ENCODE assay signal across 7 cellular contexts in the genomic region with DNA sequence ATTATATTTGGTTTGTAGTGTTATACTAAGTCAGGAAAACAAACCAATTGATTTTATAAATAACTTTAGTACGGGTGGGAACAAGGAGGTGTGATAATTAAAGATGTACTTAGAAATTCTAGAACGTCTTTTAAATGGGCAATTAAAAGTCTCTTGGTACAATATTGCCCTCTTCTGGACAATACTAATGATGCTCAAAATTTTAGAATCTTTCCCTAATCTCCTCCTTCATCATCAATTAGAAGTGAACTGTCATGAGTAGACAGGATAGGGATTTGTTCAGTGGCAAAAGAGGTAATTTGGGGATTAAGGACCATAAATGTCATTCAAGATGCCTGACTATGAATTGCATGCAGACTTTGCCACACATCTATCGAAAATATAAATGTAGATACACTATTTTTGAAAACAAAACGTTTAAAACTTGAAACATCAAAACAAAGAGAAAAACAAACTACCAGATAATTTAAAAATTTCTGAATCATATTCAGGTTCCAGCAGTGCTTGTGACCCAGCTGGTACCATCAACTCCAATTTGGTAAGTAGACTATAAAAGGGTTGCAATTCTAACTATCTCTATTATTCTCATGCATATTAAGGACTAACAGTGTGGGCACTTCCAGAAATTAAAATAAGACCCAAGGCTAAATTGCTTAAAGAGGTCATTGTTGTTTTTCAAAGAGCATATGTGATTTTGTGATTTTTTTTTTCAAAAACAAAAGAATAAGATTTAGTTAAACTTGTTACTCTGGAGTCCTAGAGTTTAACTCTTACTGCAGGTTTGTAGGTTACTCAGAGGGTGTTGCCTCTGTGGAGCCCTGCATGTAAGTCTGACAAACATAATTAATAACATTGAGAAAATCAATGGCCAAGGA.
DNase-seq lines count a peak whose midpoint lies in the region; ATAC-seq, FAIRE-seq and TF ChIP-seq lines count a peak whose summit lies in the region.

No MANE protein-coding gene starts in this region.

- in situ Hi-C loops in HepG2 (cut with HindIII; ENCODE audit: extremely low pct_ligation_motif_present, low pct_unique_long_range_greater_than_20kb): loop anchor here (5.0 kb wide), 1 partner anchor 191 kb away; no protein-coding TSS in a partner anchor

- H3K9me3 ChIP-seq in ascending aorta: no peaks in the 10 kb centered on the region
- H3K9me3 ChIP-seq in HepG2 (ENCODE audit: low read length): no peaks in the 10 kb centered on the region

- TF ChIP-seq RAD21 in HepG2 (CRISPR knock-in tag; IDR thresholded peaks at IDR 0.05): no peak

- no peaks in the 10 kb centered on the region for H3K36me3 ChIP-seq in ascending aorta
- no peaks in the 10 kb centered on the region for H3K36me3 ChIP-seq in HepG2 (replicated peaks in 1 of 2; ENCODE audit: control insufficient read depth in 1 of 2, insufficient read depth in 2 of 2, low read length in 2 of 2)

- no peak for TF ChIP-seq POLR2A in HepG2 (IDR thresholded peaks at IDR 0.05; ENCODE audit: insufficient read depth in 1 of 2, low read depth in 2 of 2, low read length in 2 of 2)

- WGBS in HepG2 (ENCODE audit: low lambda C conversion rate): 20% methylated on average over 4 of the region's 4 CpGs

- H3K4me3 ChIP-seq in ascending aorta (no peak overlapping the region), HepG2 (replicated peaks in 1 of 3; ENCODE audit: insufficient read depth in 1 of 3, low read depth in 2 of 3, low read length in 3 of 3) (no peak overlapping the region)

- no TSS peak for BruUV-seq in HepG2 (replicated peaks; lab: Mats Ljungman, UMichigan)

- POLR2A ChIA-PET in HepG2 (lab: Yijun Ruan, JAX): no interaction called here

- H3K79me2 ChIP-seq in HepG2 (ENCODE audit: insufficient read depth, low read length): no peaks in the 10 kb centered on the region

- CTCF ChIA-PET in HepG2 (lab: Yijun Ruan, JAX; ENCODE audit: low intra/inter-chr PET ratio, low total read pairs): interaction anchor here (0.8 to 1.7 kb wide), 4 partner anchors 191 to 314 kb away, joined by 4 to 6 read pairs (median 6); no protein-coding TSS in a partner anchor

- H3K27ac ChIP-seq in ascending aorta (no peak overlapping the region), HepG2 (ENCODE audit: extremely low read length, insufficient read depth, low read length) (no peak overlapping the region)

- TF ChIP-seq CTCF in GM12872 (IDR thresholded peaks at IDR 0.05; ENCODE audit: insufficient read depth, low read depth, low read length) (peak; percentile 28; the same call in 1 of the 3 replicates), ascending aorta (IDR thresholded peaks at IDR 0.05) (peak; percentile 30 to 59 (median 35)), HepG2 (CRISPR knock-in tag; IDR thresholded peaks at IDR 0.05) (peak; percentile 35; the same call in 1 of the 2 replicates)

- DNase-seq in NCI-H1694 (lab: John Stamatoyannopoulos, UW) (peak; percentile 12), ascending aorta (ENCODE audit: low spot score in 2 of 2) (no peak), HepG2 (ENCODE audit: low spot score) (no peak), AG08396 (ENCODE audit: low spot score) (no peak)

- H3K27me3 ChIP-seq in ascending aorta: no peaks in the 10 kb centered on the region
- H3K27me3 ChIP-seq in HepG2 (ENCODE audit: control insufficient read depth in 1 of 2, insufficient read depth in 2 of 2, low read length in 2 of 2): peaks cover 0 to 5% of the 10 kb centered on the region in 2 experiments; a peak in 3 of 5 replicates

- no peak overlapping the region for H3K4me2 ChIP-seq in HepG2 (ENCODE audit: low read depth, low read length)

- H4K20me1 ChIP-seq in HepG2 (ENCODE audit: insufficient read depth, low read length): no peaks in the 10 kb centered on the region

- no peaks in the 10 kb centered on the region for H3K4me1 ChIP-seq in ascending aorta
- no peaks in the 10 kb centered on the region for H3K4me1 ChIP-seq in HepG2 (ENCODE audit: insufficient read depth, low read length)

- no peak overlapping the region for H2AFZ ChIP-seq in HepG2 (ENCODE audit: low read length)

- no peak overlapping the region for H3K9ac ChIP-seq in HepG2 (ENCODE audit: insufficient read depth, low read depth, low read length)

- FAIRE-seq in HepG2 (lab: Jason Lieb, UNC): no peak

- no peak for ATAC-seq in HepG2
- ATAC-seq in GM19328 (IDR thresholded peaks at IDR 0.05; ENCODE audit: unreplicated experiment): no peak
- no peak for ATAC-seq in GM21447 (IDR thresholded peaks at IDR 0.05; ENCODE audit: unreplicated experiment)

- intact Hi-C loops in ascending aorta (cut with DNase I) (loop anchor here (1.0 kb wide), 1 partner anchor 105 kb away; no protein-coding TSS in a partner anchor), HepG2 (cut with micrococcal nuclease; ENCODE audit: unreplicated experiment) (loop anchor here (1.0 to 5.0 kb wide), 3 partner anchors 105 to 316 kb away; no protein-coding TSS in a partner anchor)

- TF ChIP-seq EP300 in HepG2 (IDR thresholded peaks at IDR 0.05; ENCODE audit: low read depth in 2 of 2, low read length in 2 of 2): no peak
- TF ChIP-seq EP300 in HepG2 (CRISPR knock-in tag; IDR thresholded peaks at IDR 0.05; ENCODE audit: borderline replicate concordance): no peak

TF ChIP-seq in HepG2, 621 proteins besides CTCF, POLR2A, EP300 and RAD21:
- no peak for TF ChIP-seq ARHGAP35 (CRISPR knock-in tag; IDR thresholded peaks at IDR 0.05; ENCODE audit: borderline replicate concordance)
- TF ChIP-seq STAG1 (CRISPR knock-in tag; IDR thresholded peaks at IDR 0.05): peak; percentile 47
